ENCODE assay signal across 27 cellular contexts in the genomic region with DNA sequence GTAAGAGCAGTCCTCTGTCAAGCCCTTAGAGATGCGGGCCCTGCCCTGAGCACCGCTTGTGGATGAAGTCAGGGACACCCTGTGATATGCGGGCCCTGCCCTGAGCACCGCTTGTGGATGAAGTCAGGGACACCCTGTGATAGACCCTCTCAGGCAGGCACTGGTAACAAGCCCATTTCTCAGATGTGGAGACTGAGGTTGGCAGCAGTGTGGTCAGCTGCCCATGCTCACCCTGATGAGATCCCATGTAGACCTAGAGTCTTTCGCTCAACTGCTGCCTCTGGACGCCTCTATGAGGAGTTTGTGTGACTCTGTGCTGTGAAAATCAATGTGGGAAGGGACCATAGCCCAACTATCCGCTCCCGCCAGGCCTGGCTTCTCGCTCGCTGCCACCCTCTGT. TPM values are rescaled to one million over a fixed set of nuclear protein-coding genes. Genes with fewer than 3 reads are reported as not detected.
A peak's percentile ranks its signal among the peaks of the same experiment; 100 is the strongest.
DNase-seq lines count a peak whose midpoint lies in the region; ATAC-seq, FAIRE-seq and TF ChIP-seq lines count a peak whose summit lies in the region.
"Had no signal": no experiment of that assay in that cellular context is flagged by ENCODE, and none has a peak within 500 bp of the region (broad histone marks: within the 10 kb centered on the region; RNA-seq: fewer than 3 reads in every experiment).

No MANE protein-coding gene starts in this region.

- H2AK5ac ChIP-seq in H1 (ENCODE audit: low read depth, low read length), result peak overlapping the region; percentile 82; the same call in 1 of the 2 replicates

- no peak overlapping the region for H3K4me2 ChIP-seq in BLaER1
- H3K4me2 ChIP-seq in H1 (ENCODE audit: insufficient read depth in 1 of 2, low read depth in 2 of 2, low read length in 2 of 2), result no peak overlapping the region
- no peak overlapping the region for H3K4me2 ChIP-seq in osteoblast (ENCODE audit: insufficient read depth, low read length)
- H3K4me2 ChIP-seq: A549 had no signal

- 88% methylated on average over 10 of the region's 10 CpGs; no CpG with 5 or more reads in 1 of the 2 experiments for WGBS in H1 (ENCODE audit: extremely low coverage in 1 of 2, insufficient coverage in 1 of 2, insufficient read length in 1 of 2, insufficient replicate concordance in 2 of 2, low coverage in 1 of 2, low lambda C conversion rate in 2 of 2, missing lambda C conversion rate in 1 of 2), 2 experiments

- intact Hi-C loops in breast epithelium (cut with DNase I; ENCODE audit: low total_unique reads), result no loop called here
- intact Hi-C loops in MCF 10A (cut with micrococcal nuclease), result no loop called here
- intact Hi-C loops in activated CD4-positive, alpha-beta T cell treated with anti-CD3 and anti-CD28 coated beads for 36 hours (cut with DNase I, micrococcal nuclease), result no loop called here

- H3K18ac ChIP-seq in H1 (ENCODE audit: extremely low read depth, low read length), result peak overlapping the region; percentile 57; the same call in 1 of the 2 replicates

- no TSS peak for BruUV-seq in MCF 10A (replicated peaks; lab: Mats Ljungman, UMichigan)

- H4K20me1 ChIP-seq in BLaER1, result no peaks in the 10 kb centered on the region
- H4K20me1 ChIP-seq in H1 (replicated peaks in 1 of 2; ENCODE audit: control insufficient read depth in 1 of 2, insufficient read depth in 2 of 2, low read length in 2 of 2), result no peaks in the 10 kb centered on the region
- H4K20me1 ChIP-seq in osteoblast (ENCODE audit: insufficient read depth, low read length), result no peaks in the 10 kb centered on the region

- H3K79me1 ChIP-seq in H1 (ENCODE audit: low read depth, low read length), result no peaks in the 10 kb centered on the region

- H3K36me3 ChIP-seq in breast epithelium (no peaks in the 10 kb centered on the region), BLaER1 (no peaks in the 10 kb centered on the region), H1 (ENCODE audit: control insufficient read depth in 2 of 4, insufficient read depth in 4 of 4, low read length in 3 of 4) (no peaks in the 10 kb centered on the region), osteoblast (ENCODE audit: insufficient read depth, low read length) (no peaks in the 10 kb centered on the region)

- H2BK12ac ChIP-seq in H1 (ENCODE audit: low read depth, low read length), result peak overlapping the region; percentile 27; the same call in 1 of the 2 replicates

- H3K27me3 Mint-ChIP-seq in MCF 10A (ENCODE audit: insufficient read depth, unreplicated experiment), result peaks cover 31% of the 10 kb centered on the region
- H3K27me3 Mint-ChIP-seq in progenitor cell of endocrine pancreas, result peaks cover 40% of the 10 kb centered on the region
- H3K27me3 Mint-ChIP-seq in activated CD4-positive, alpha-beta T cell treated with anti-CD3 and anti-CD28 coated beads for 36 hours, result peaks cover 43% of the 10 kb centered on the region

- H3K4me1 Mint-ChIP-seq in MCF 10A (ENCODE audit: insufficient read depth, unreplicated experiment) (peaks cover 14% of the 10 kb centered on the region), progenitor cell of endocrine pancreas (ENCODE audit: low read depth) (peaks cover 29% of the 10 kb centered on the region)
- H3K4me1 Mint-ChIP-seq in activated CD4-positive, alpha-beta T cell treated with anti-CD3 and anti-CD28 coated beads for 36 hours, result peaks cover 8% of the 10 kb centered on the region
- H3K4me1 Mint-ChIP-seq: B cell; CD14-positive monocyte; CD4-positive, CD25-positive, alpha-beta regulatory T cell; CD8-positive, alpha-beta memory T cell had no signal

- H3K9me3 Mint-ChIP-seq in MCF 10A (ENCODE audit: unreplicated experiment) (no peaks in the 10 kb centered on the region), progenitor cell of endocrine pancreas (ENCODE audit: low read depth) (no peaks in the 10 kb centered on the region)
- no peaks in the 10 kb centered on the region for H3K9me3 Mint-ChIP-seq in activated CD4-positive, alpha-beta T cell treated with anti-CD3 and anti-CD28 coated beads for 36 hours (ENCODE audit: low read depth)
- H3K9me3 Mint-ChIP-seq: CD4-positive, alpha-beta memory T cell; CD8-positive, alpha-beta memory T cell had no signal

- H2AFZ ChIP-seq in H1 (ENCODE audit: low read length), result no peak overlapping the region
- H2AFZ ChIP-seq in osteoblast (ENCODE audit: low read length), result no peak overlapping the region

- H3K27me3 ChIP-seq in breast epithelium (no peaks in the 10 kb centered on the region), BLaER1 (0 out of 2 replicates have a peak, but pooled peaks cover 9% of the 10 kb centered on the region), H1 (replicated peaks in 1 of 4; ENCODE audit: control insufficient read depth in 3 of 4, extremely low read depth in 1 of 4, insufficient read depth in 3 of 4, low read length in 3 of 4) (peaks cover 0 to 18% (median 8%) of the 10 kb centered on the region in 4 experiments; a peak in 5 of 7 replicates), osteoblast (ENCODE audit: insufficient read depth, low read length) (peaks cover 42% of the 10 kb centered on the region)

- no peak overlapping the region for H4K91ac ChIP-seq in H1 (replicated peaks; ENCODE audit: insufficient read length, low read length)

- peak overlapping the region; percentile 81; the same call in 1 of the 2 replicates for H2BK15ac ChIP-seq in H1 (ENCODE audit: low read length)

- no peak overlapping the region for H2BK20ac ChIP-seq in H1 (ENCODE audit: low read length)

- no peak for TF ChIP-seq CTCF in breast epithelium (IDR thresholded peaks at IDR 0.05)
- no peak for TF ChIP-seq CTCF in MCF 10A (IDR thresholded peaks at IDR 0.05; ENCODE audit: unreplicated experiment)
- TF ChIP-seq CTCF in H1 (IDR thresholded peaks at IDR 0.05; ENCODE audit: control extremely low read depth in 1 of 3, insufficient read depth in 1 of 3, low read depth in 1 of 3, low read length in 3 of 3), result no peak
- TF ChIP-seq CTCF in osteoblast (IDR thresholded peaks at IDR 0.05; ENCODE audit: extremely low read depth, low read depth, low read length), result no peak
- no peak for TF ChIP-seq CTCF in progenitor cell of endocrine pancreas (IDR thresholded peaks at IDR 0.05; ENCODE audit: unreplicated experiment)

- CTCF ChIA-PET in MCF 10A (lab: Yijun Ruan, JAX) (no interaction called here), H1 (lab: Charles Lee; ENCODE audit: partially characterized antibody) (interaction anchor here (0.9 to 3.0 kb wide), 8 partner anchors 10 to 225 kb away, joined by 3 to 12 read pairs (median 4); no protein-coding TSS in a partner anchor)
- CTCF ChIA-PET in activated CD4-positive, alpha-beta T cell treated with anti-CD3 and anti-CD28 coated beads for 36 hours (lab: Charles Lee), result no interaction called here

- peaks cover 4% of the 10 kb centered on the region; the same call in 1 of the 2 replicates for H3K23me2 ChIP-seq in H1 (ENCODE audit: low read depth, low read length)

- TF ChIP-seq POLR2A in breast epithelium (IDR thresholded peaks at IDR 0.05), result no peak
- TF ChIP-seq POLR2A in H1 (IDR thresholded peaks at IDR 0.05; ENCODE audit: control extremely low read depth in 1 of 2, low read depth in 2 of 2, low read length in 2 of 2), result no peak

- TF ChIP-seq RAD21 in H1 (IDR thresholded peaks at IDR 0.05 in 1 of 2, conservative IDR thresholded peaks at IDR 0.05 in 1 of 2; ENCODE audit: low read depth in 2 of 2, low read length in 2 of 2), result no peak

- H3K79me2 ChIP-seq in H1 (ENCODE audit: control insufficient read depth in 1 of 2, insufficient read depth in 2 of 2, low read length in 2 of 2) (no peaks in the 10 kb centered on the region), osteoblast (ENCODE audit: insufficient read depth, low read length) (no peaks in the 10 kb centered on the region)

- H3K9ac ChIP-seq in BLaER1 (no peak overlapping the region), H1 (replicated peaks in 1 of 4; ENCODE audit: extremely low read depth in 1 of 4, low read depth in 3 of 4, low read length in 3 of 4) (no peak overlapping the region; a peak in 1 of 7 replicates)

- H3K36me3 Mint-ChIP-seq in MCF 10A (ENCODE audit: insufficient read depth, unreplicated experiment), result no peaks in the 10 kb centered on the region
- H3K36me3 Mint-ChIP-seq in progenitor cell of endocrine pancreas (ENCODE audit: insufficient read depth), result no peaks in the 10 kb centered on the region
- H3K36me3 Mint-ChIP-seq in activated CD4-positive, alpha-beta T cell treated with anti-CD3 and anti-CD28 coated beads for 36 hours (ENCODE audit: low read depth), result no peaks in the 10 kb centered on the region
- H3K36me3 Mint-ChIP-seq: CD14-positive monocyte; CD4-positive, alpha-beta memory T cell; CD4-positive, CD25-positive, alpha-beta regulatory T cell; CD8-positive, alpha-beta memory T cell had no signal

- no peak overlapping the region for H2BK120ac ChIP-seq in H1 (replicated peaks; ENCODE audit: low read depth, low read length)

- H3K4me3 Mint-ChIP-seq in MCF 10A (ENCODE audit: unreplicated experiment), result no peak overlapping the region
- H3K4me3 Mint-ChIP-seq in progenitor cell of endocrine pancreas (ENCODE audit: low read depth), result no peak overlapping the region
- no peak overlapping the region for H3K4me3 Mint-ChIP-seq in activated CD4-positive, alpha-beta T cell treated with anti-CD3 and anti-CD28 coated beads for 36 hours
- H3K4me3 Mint-ChIP-seq: B cell; CD14-positive monocyte; CD4-positive, alpha-beta memory T cell; CD8-positive, alpha-beta memory T cell had no signal

- no peak for TF ChIP-seq EP300 in H1 (IDR thresholded peaks at IDR 0.05; ENCODE audit: borderline replicate concordance in 1 of 2, low read depth in 2 of 2, low read length in 2 of 2)

- no peak for ATAC-seq in activated CD4-positive, alpha-beta T cell treated with anti-CD3 and anti-CD28 coated beads for 36 hours
- ATAC-seq: GM12878 had no signal

- no peaks in the 10 kb centered on the region for H3K9me3 ChIP-seq in breast epithelium
- H3K9me3 ChIP-seq in BLaER1, result no peaks in the 10 kb centered on the region
- no peaks in the 10 kb centered on the region for H3K9me3 ChIP-seq in H1 (ENCODE audit: insufficient read depth in 2 of 2, low read depth in 1 of 2, low read length in 1 of 2)
- H3K9me3 ChIP-seq in osteoblast (ENCODE audit: low read depth, low read length), result no peaks in the 10 kb centered on the region
- H3K9me3 ChIP-seq: A549 had no signal

- FAIRE-seq in H1 (lab: Jason Lieb, UNC), result no peak
- FAIRE-seq: A549, GM12878, GM12892, GM19239 had no signal

- H3K23ac ChIP-seq in H1 (ENCODE audit: insufficient read length), result no peak overlapping the region

- no peak overlapping the region for H4K8ac ChIP-seq in H1 (ENCODE audit: extremely low read depth, insufficient read depth, low read length)

- no peak overlapping the region for H3K4ac ChIP-seq in H1 (replicated peaks; ENCODE audit: insufficient read length, low read depth, low read length)

- no peak overlapping the region for H4K5ac ChIP-seq in H1 (ENCODE audit: insufficient read length, low read depth, low read length)

- H2BK5ac ChIP-seq in H1 (ENCODE audit: low read depth, low read length), result no peak overlapping the region

- H3K4me3 ChIP-seq in breast epithelium, result no peak overlapping the region
- no peak overlapping the region for H3K4me3 ChIP-seq in BLaER1
- no peak overlapping the region for H3K4me3 ChIP-seq in H1 (ENCODE audit: extremely low read depth in 1 of 4, insufficient read depth in 2 of 4, low read depth in 3 of 4, low read length in 4 of 4)
- no peak overlapping the region for H3K4me3 ChIP-seq in osteoblast (ENCODE audit: insufficient read depth, low read length)
- H3K4me3 ChIP-seq: A549, GM12878 had no signal

- H3K27ac Mint-ChIP-seq in MCF 10A (ENCODE audit: low read depth, unreplicated experiment) (no peak overlapping the region), progenitor cell of endocrine pancreas (no peak overlapping the region)
- no peak overlapping the region for H3K27ac Mint-ChIP-seq in activated CD4-positive, alpha-beta T cell treated with anti-CD3 and anti-CD28 coated beads for 36 hours
- H3K27ac Mint-ChIP-seq: B cell; CD4-positive, alpha-beta memory T cell; CD4-positive, CD25-positive, alpha-beta regulatory T cell had no signal

- no peaks in the 10 kb centered on the region for H3K4me1 ChIP-seq in breast epithelium
- H3K4me1 ChIP-seq in BLaER1, result peaks cover 62% of the 10 kb centered on the region
- peaks cover 3 to 31% (median 17%) of the 10 kb centered on the region in 4 experiments for H3K4me1 ChIP-seq in H1 (replicated peaks in 1 of 4; ENCODE audit: control insufficient read depth in 3 of 4, insufficient read depth in 4 of 4, low read length in 3 of 4)
- H3K4me1 ChIP-seq in osteoblast (ENCODE audit: insufficient read depth, low read length), result no peaks in the 10 kb centered on the region

- no peak overlapping the region for H3K14ac ChIP-seq in H1 (ENCODE audit: insufficient read length)

- POLR2A ChIA-PET in MCF 10A (lab: Yijun Ruan, JAX) (interaction anchor here (1.5 kb wide), 1 partner anchor 16 kb away, joined by 4 read pairs; no protein-coding TSS in a partner anchor), H1 (lab: Charles Lee; ENCODE audit: partially characterized antibody) (interaction anchor here (1.5 kb wide), 1 partner anchor 13 kb away, joined by 6 read pairs; no protein-coding TSS in a partner anchor)
- POLR2A ChIA-PET in activated CD4-positive, alpha-beta T cell treated with anti-CD3 and anti-CD28 coated beads for 36 hours (lab: Charles Lee), result no interaction called here

- peak overlapping the region; percentile 42 to 49 for H3K27ac ChIP-seq in breast epithelium
- peak overlapping the region; percentile 26; the same call in 1 of the 2 replicates for H3K27ac ChIP-seq in BLaER1
- H3K27ac ChIP-seq in H1 (ENCODE audit: low read depth, low read length), result no peak overlapping the region
- no peak overlapping the region for H3K27ac ChIP-seq in osteoblast (ENCODE audit: low read depth, low read length)
- H3K27ac ChIP-seq: 22Rv1, A549 had no signal

- DNase-seq in breast epithelium (ENCODE audit: low spot score in 2 of 2) (no peak), MCF 10A (ENCODE audit: unreplicated experiment) (no peak), H1 (ENCODE audit: low read depth in 1 of 2, low spot score in 2 of 2) (no peak), osteoblast (ENCODE audit: insufficient read length, low spot score, missing footprints) (peak; percentile 32), progenitor cell of endocrine pancreas (ENCODE audit: low spot score, unreplicated experiment) (no peak)
- no peak for DNase-seq in activated CD4-positive, alpha-beta T cell treated with anti-CD3 and anti-CD28 coated beads for 36 hours
- DNase-seq: AML-193; C1 segment of cervical spinal cord; CD4-positive, alpha-beta memory T cell; CD4-positive, CD25-positive, alpha-beta regulatory T cell; CD8-positive, alpha-beta memory T cell; COR-L47; DMS 273 treated with DMSO at 0.1 percent for 48 hours; DMS153; DMS53; DMS79; DND-41; EL; GDM1 had no signal

- H3K56ac ChIP-seq in H1 (replicated peaks; ENCODE audit: insufficient read length, low read depth, low read length), result no peak overlapping the region

RNA-seq across cellular contexts. Expression of a gene that starts 58.8 kb away (rescaled TPM):
- 10 to 100 TPM; 17.6 to 33.1 (median 30.2) TPM for total RNA-seq in breast epithelium
- 37.1 and 44.1 TPM in 2 replicates for total RNA-seq in MCF 10A (2022)
- total RNA-seq in H1 (2021; fragmentation: NEBNext Ultra II Directional; extraction: Animal tissue kit (Norgen Biotek cat#: 25700)), result 43.8 and 43.9 TPM in 2 replicates
- polyA plus RNA-seq in H1 (2011; rRNA removed), result 29.0 and 37.4 TPM in 2 replicates
- 40.3 TPM for polyA plus RNA-seq in H1 (2011; cell fraction: cytosol; rRNA removed)
- polyA plus RNA-seq in H1 (2011; cell fraction: nucleus; rRNA removed), result 31.3 TPM
- polyA plus RNA-seq in H1 (2012, experiment 1 of 2), result 34.2 to 40.6 TPM (median 39.4 TPM) in 4 replicates
- 42.8 TPM for polyA plus RNA-seq in H1 (2012, experiment 2 of 2)
- polyA plus RNA-seq in H1 (2013, experiment 1 of 2), result 36.2 TPM
- 35.3 TPM for polyA plus RNA-seq in H1 (2013, experiment 2 of 2)
- polyA minus RNA-seq in H1 (2011; rRNA and poly(A)+ RNA removed), result 33.9 and 44.7 TPM in 2 replicates
- polyA minus RNA-seq in H1 (2011; cell fraction: cytosol; rRNA and poly(A)+ RNA removed), result 25.3 TPM
- 22.5 TPM for polyA minus RNA-seq in H1 (2011; cell fraction: nucleus; rRNA and poly(A)+ RNA removed)
- total RNA-seq in osteoblast, result 52.2 and 53.2 TPM in 2 replicates
- total RNA-seq in progenitor cell of endocrine pancreas, result 20.0 and 22.1 TPM in 2 replicates
- total RNA-seq in activated CD4-positive, alpha-beta T cell treated with anti-CD3 and anti-CD28 coated beads for 36 hours, result 10 to 100 TPM; 23.5 to 32.4 TPM

Comparison
In these comparisons a context has a peak if more than half of its experiments do, and no peak if none do; other contexts are left out.
1. H3K27ac ChIP-seq: peak in breast epithelium (2 of 2) and BLaER1 (single experiment); none in H1 (single experiment) and osteoblast (single experiment).